20 cellular contexts compared by ENCODE assay signal in genomic region chrX:10072786-10073568, GRCh38.
"Had no signal": no experiment of that assay in that cellular context is flagged by ENCODE, and none has a peak within 500 bp of the region (broad histone marks: within the 10 kb centered on the region; RNA-seq: fewer than 3 reads in every experiment).

No MANE protein-coding gene starts in this region.

- ATAC-seq: activated CD4-positive, alpha-beta T cell treated with anti-CD3 and anti-CD28 coated beads for 36 hours; activated T-helper 17 cell treated with anti-CD3 and anti-CD28 coated beads, Interleukin-2, amount 50 U/mL, for 72 hours; left colon; lower lobe of right lung; natural killer cell treated with Interleukin-12 subunit alpha and Interleukin-12 subunit beta and Interleukin-15 and Interleukin-18, amount 100 ng/mL, for 72 hours; stimulated activated memory B cell treated with anti-CD40 and anti-IgM and Interleukin-4, amounts not matched to agents 10 μg/mL and 1 μg/mL and 100 μg/mL, for 72 hours; WTC11 had no signal

- DNase-seq: activated CD4-positive, alpha-beta T cell treated with anti-CD3 and anti-CD28 coated beads for 36 hours; activated CD4-positive, alpha-beta T cell treated with anti-CD3 and anti-CD28 coated beads, Interleukin-2, amount 50 U/mL, for 48 hours; activated naive CD4-positive, alpha-beta T cell; activated naive CD8-positive, alpha-beta T cell treated with anti-CD3 and anti-CD28 coated beads for 36 hours; amniotic stem cell; central memory CD4-positive, alpha-beta T cell; cortex of kidney; effector CD4-positive, alpha-beta T cell; left colon; lower lobe of right lung; posterior cingulate gyrus; retina; spleen; stimulated activated CD4-positive, alpha-beta T cell treated with anti-CD3 and anti-CD28 coated beads, Interleukin-4, amount 100 ng/mL, for 4 hours had no signal

- H3K27me3 ChIP-seq: hepatocyte, spleen, tibial nerve had no signal

- H3K4me3 ChIP-seq: hepatocyte, lower lobe of right lung, spleen, tibial nerve had no signal

- H3K9me3 ChIP-seq: lower lobe of right lung, spleen, tibial nerve had no signal

- H3K4me1 ChIP-seq: lower lobe of right lung, tibial nerve had no signal

- H3K27ac ChIP-seq: hepatocyte, lower lobe of right lung, spleen, tibial nerve had no signal
